1 cellular context compared by ENCODE assay signal in the genomic region with DNA sequence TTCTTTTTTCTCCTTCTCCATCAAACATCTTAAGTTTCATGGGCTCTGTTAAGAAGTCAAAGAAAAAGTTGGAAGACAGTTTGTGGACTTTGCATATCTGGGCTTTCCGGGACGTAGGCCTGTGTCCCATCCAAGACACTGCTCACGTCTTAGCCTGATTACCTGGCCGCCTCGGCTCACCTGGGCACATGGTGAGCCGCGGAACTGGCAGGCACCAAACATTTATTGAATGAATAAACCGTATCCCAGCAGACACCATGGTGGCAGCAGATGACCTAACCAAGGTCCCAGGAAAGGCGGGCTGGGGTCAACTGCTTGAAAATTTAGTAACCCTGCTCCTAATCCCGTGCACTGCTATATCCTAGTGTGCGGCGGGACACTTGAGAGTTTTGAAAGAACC.
TF ChIP-seq lines count a peak whose summit lies in the region.

No MANE protein-coding gene starts in this region.

TF ChIP-seq in endothelial cell of umbilical vein, 7 proteins besides CTCF, POLR2A, EP300 and RAD21:
- TF ChIP-seq GATA2 (IDR thresholded peaks at IDR 0.05; ENCODE audit: insufficient read depth, insufficient read length, low read depth, low read length) (no peak), FOS (IDR thresholded peaks at IDR 0.05; ENCODE audit: borderline replicate concordance, insufficient read depth, low read length) (no peak), JUN (IDR thresholded peaks at IDR 0.05; ENCODE audit: borderline replicate concordance, insufficient read depth, insufficient read length, low read depth) (no peak), MYC (IDR thresholded peaks at IDR 0.05; ENCODE audit: low read depth, low read length) (no peak), POLR2AphosphoS5 (IDR thresholded peaks at IDR 0.05; ENCODE audit: insufficient read depth, low read depth, low read length) (no peak), EZH2 (IDR thresholded peaks at IDR 0.05; ENCODE audit: borderline replicate concordance, low read depth, low read length, severe bottlenecking) (no peak)
- TF ChIP-seq, protein P1, sequence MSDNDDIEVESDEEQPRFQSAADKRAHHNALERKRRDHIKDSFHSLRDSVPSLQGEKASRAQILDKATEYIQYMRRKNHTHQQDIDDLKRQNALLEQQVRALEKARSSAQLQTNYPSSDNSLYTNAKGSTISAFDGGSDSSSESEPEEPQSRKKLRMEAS (IDR thresholded peaks at IDR 0.05; ENCODE audit: insufficient read depth, insufficient read length): no peak
